In the genomic region with DNA sequence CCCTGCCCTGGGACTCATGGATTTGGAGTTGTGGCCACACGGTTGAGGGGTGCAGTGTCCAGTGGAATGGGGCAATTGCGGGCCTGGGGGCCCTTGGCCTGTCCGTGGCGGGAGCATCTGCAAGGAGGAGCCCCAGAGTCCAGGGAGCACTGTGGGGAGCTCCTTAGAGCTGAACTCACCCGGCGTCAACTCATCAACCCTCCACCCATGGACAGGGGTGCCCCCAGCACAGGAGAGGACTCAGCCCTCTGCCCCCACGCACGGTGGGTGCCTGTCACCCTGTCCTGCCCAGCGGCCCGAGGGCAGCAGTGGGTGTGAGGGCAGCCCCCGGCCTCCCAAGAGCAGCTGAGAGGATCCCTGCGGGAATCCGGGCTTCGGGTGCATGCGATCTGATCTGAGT, we compare ENCODE assay signal across 35 cellular contexts. TPM values are rescaled to one million over a fixed set of nuclear protein-coding genes. Genes with fewer than 3 reads are reported as not detected.
"Had no signal": no experiment of that assay in that cellular context is flagged by ENCODE, and none has a peak within 500 bp of the region (broad histone marks: within the 10 kb centered on the region; RNA-seq: fewer than 3 reads in every experiment).

No MANE protein-coding gene starts in this region.

- H3K79me2 ChIP-seq: parathyroid adenoma had no signal

- H3K9me3 ChIP-seq: ovary, psoas muscle, spleen, suprapubic skin, testis, tibial artery, transverse colon, upper lobe of right lung, uterus had no signal

- H2AFZ ChIP-seq: parathyroid adenoma had no signal

- H3K9me3 Mint-ChIP-seq: natural killer cell treated with Interleukin-12 subunit alpha and Interleukin-12 subunit beta and Interleukin-15 and Interleukin-18, amount 100 ng/mL, for 72 hours; nephron progenitor cell; stimulated activated naive CD8-positive, alpha-beta T cell treated with anti-CD3 and anti-CD28 coated beads, Interleukin-15, Interleukin-2, amounts not matched to agents 100 ng/mL and 50 ng/mL, for 24 hours; type B pancreatic cell had no signal

- H3K4me1 Mint-ChIP-seq: neural crest cell; stimulated activated memory B cell treated with anti-CD40 and anti-IgM and Interleukin-4, amounts not matched to agents 10 μg/mL and 1 μg/mL and 100 μg/mL, for 72 hours had no signal

- H3K4me2 ChIP-seq: smooth muscle cell had no signal

- H3K36me3 ChIP-seq: ovary, spleen, suprapubic skin, tibial artery, transverse colon, upper lobe of right lung, uterus had no signal

- DNase-seq: naive B cell; naive thymus-derived CD8-positive, alpha-beta T cell; nephron progenitor cell; occipital lobe; ovary; posterior cingulate gyrus; psoas muscle; spleen; stimulated activated CD4-positive, alpha-beta T cell treated with anti-CD3 and anti-CD28 coated beads, Interleukin-12 subunit alpha, Interleukin-12 subunit beta, amount 100 ng/mL, for 4 hours; stimulated activated CD4-positive, alpha-beta T cell treated with anti-CD3 and anti-CD28 coated beads, Interleukin-1b, Interleukin-23, amount 100 ng/mL, for 48 hours; stimulated activated CD4-positive, alpha-beta T cell treated with anti-CD3 and anti-CD28 coated beads, Interleukin-4, amount 100 ng/mL, for 1 hour; stimulated activated CD4-positive, alpha-beta T cell treated with anti-CD3 and anti-CD28 coated beads, Interleukin-4, amount 100 ng/mL, for 4 hours; stimulated activated CD8-positive, alpha-beta memory T cell treated with anti-CD3 and anti-CD28 coated beads, Interleukin-4, amount 100 ng/mL, for 48 hours; stimulated activated naive CD4-positive, alpha-beta T cell; substantia nigra; testis; tibial artery; transverse colon; upper lobe of right lung; uterus had no signal

- H3K27ac ChIP-seq: ovary, parathyroid adenoma, psoas muscle, skin epidermis, spleen, suprapubic skin, testis, tibial artery, transverse colon, upper lobe of right lung, uterus had no signal

- ATAC-seq: naive thymus-derived CD8-positive, alpha-beta T cell; natural killer cell treated with Interleukin-12 subunit alpha and Interleukin-12 subunit beta and Interleukin-15 and Interleukin-18, amount 100 ng/mL, for 72 hours; psoas muscle; right cardiac atrium; sciatic nerve; stimulated activated memory B cell treated with anti-CD40 and anti-IgM and Interleukin-4, amounts not matched to agents 10 μg/mL and 1 μg/mL and 100 μg/mL, for 72 hours; upper lobe of right lung had no signal

- H3K27ac Mint-ChIP-seq: natural killer cell treated with Interleukin-12 subunit alpha and Interleukin-12 subunit beta and Interleukin-15 and Interleukin-18, amount 100 ng/mL, for 72 hours; nephron progenitor cell; progenitor cell of endocrine pancreas; stimulated activated memory B cell treated with anti-CD40 and anti-IgM and Interleukin-4, amounts not matched to agents 10 μg/mL and 1 μg/mL and 100 μg/mL, for 72 hours; stimulated activated naive CD8-positive, alpha-beta T cell treated with anti-CD3 and anti-CD28 coated beads, Interleukin-15, Interleukin-2, amounts not matched to agents 100 ng/mL and 50 ng/mL, for 24 hours; type B pancreatic cell had no signal

- H3K4me3 ChIP-seq: ovary, psoas muscle, skin epidermis, smooth muscle cell, spleen, suprapubic skin, testis, tibial artery, transverse colon, upper lobe of right lung, uterus had no signal

- H3K9ac ChIP-seq: parathyroid adenoma had no signal

- H3K4me1 ChIP-seq: parathyroid adenoma, psoas muscle, spleen, suprapubic skin, testis, tibial artery, upper lobe of right lung, uterus had no signal

- H3K4me3 Mint-ChIP-seq: naive B cell; naive thymus-derived CD8-positive, alpha-beta T cell; natural killer cell treated with Interleukin-12 subunit alpha and Interleukin-12 subunit beta and Interleukin-15 and Interleukin-18, amount 100 ng/mL, for 72 hours; nephron progenitor cell; neural crest cell; stimulated activated memory B cell treated with anti-CD40 and anti-IgM and Interleukin-4, amounts not matched to agents 10 μg/mL and 1 μg/mL and 100 μg/mL, for 72 hours; stimulated activated naive CD8-positive, alpha-beta T cell treated with anti-CD3 and anti-CD28 coated beads, Interleukin-15, Interleukin-2, amounts not matched to agents 100 ng/mL and 50 ng/mL, for 24 hours; type B pancreatic cell had no signal

- H3K27me3 ChIP-seq: ovary, testis, upper lobe of right lung, uterus had no signal

RNA-seq across cellular contexts. Expression of a gene that starts 0.6 kb away (rescaled TPM):
- total RNA-seq: naive thymus-derived CD8-positive, alpha-beta T cell; natural killer cell treated with Interleukin-12 subunit alpha and Interleukin-12 subunit beta and Interleukin-15 and Interleukin-18, amount 100 ng/mL, for 72 hours; neural crest cell; occipital lobe; osteoblast; ovary; progenitor cell of endocrine pancreas; psoas muscle; renal cortical epithelial cell; right cardiac atrium; sciatic nerve; smooth muscle cell; spleen; suprapubic skin; transverse colon; upper lobe of right lung; urinary bladder; uterus had no signal
- polyA plus RNA-seq: naive thymus-derived CD8-positive, alpha-beta T cell; ovary; psoas muscle; right cardiac atrium; smooth muscle cell; spleen; urinary bladder had no signal

RNA-seq across cellular contexts. Expression of a gene that starts 23.2 kb away (rescaled TPM):
- total RNA-seq: naive thymus-derived CD8-positive, alpha-beta T cell; natural killer cell treated with Interleukin-12 subunit alpha and Interleukin-12 subunit beta and Interleukin-15 and Interleukin-18, amount 100 ng/mL, for 72 hours; neural crest cell; occipital lobe; osteoblast; psoas muscle; renal cortical epithelial cell; right cardiac atrium; smooth muscle cell; upper lobe of right lung; urinary bladder had no signal
- polyA plus RNA-seq: naive thymus-derived CD8-positive, alpha-beta T cell; ovary; right cardiac atrium; smooth muscle cell; urinary bladder had no signal
